24 cellular contexts compared by ENCODE assay signal in the genomic region with DNA sequence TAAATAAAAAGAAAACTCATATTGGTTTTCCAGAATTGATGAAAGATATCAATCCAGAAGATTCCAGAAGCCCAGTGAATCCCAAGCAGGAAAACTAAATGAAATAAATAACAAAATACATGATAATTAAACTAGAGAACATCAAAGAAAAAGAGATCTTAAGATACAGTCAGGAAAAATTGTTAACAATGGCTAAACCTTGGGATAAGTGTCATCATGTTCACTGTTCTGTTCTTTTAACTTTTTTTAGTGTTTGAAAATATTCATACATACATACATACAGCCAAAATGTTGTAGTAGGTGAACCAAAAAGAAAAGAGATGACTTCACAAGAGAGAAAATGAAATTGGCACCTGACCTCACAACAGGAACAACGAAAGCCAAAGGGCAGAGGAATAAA.
"Had no signal": no experiment of that assay in that cellular context is flagged by ENCODE, and none has a peak within 500 bp of the region (broad histone marks: within the 10 kb centered on the region; RNA-seq: fewer than 3 reads in every experiment).

No MANE protein-coding gene starts in this region.

- H3K36me3 Mint-ChIP-seq: stimulated activated effector memory CD8-positive, alpha-beta T cell treated with anti-CD3 and anti-CD28 coated beads, Interleukin-12 subunit alpha, Interleukin-12 subunit beta, amount 100 ng/mL, for 72 hours; stimulated activated memory B cell treated with anti-CD40 and anti-IgM and Interleukin-4, amounts not matched to agents 10 μg/mL and 1 μg/mL and 100 μg/mL, for 72 hours; stimulated activated naive B cell treated with anti-CD40 and anti-IgM and Interleukin-4, amounts not matched to agents 10 μg/mL and 1 μg/mL and 100 μg/mL, for 72 hours; type B pancreatic cell had no signal

- H3K4me1 Mint-ChIP-seq: stimulated activated effector memory CD8-positive, alpha-beta T cell treated with anti-CD3 and anti-CD28 coated beads, Interleukin-12 subunit alpha, Interleukin-12 subunit beta, amount 100 ng/mL, for 72 hours; stimulated activated memory B cell treated with anti-CD40 and anti-IgM and Interleukin-4, amounts not matched to agents 10 μg/mL and 1 μg/mL and 100 μg/mL, for 72 hours; stimulated activated naive B cell treated with anti-CD40 and anti-IgM and Interleukin-4, amounts not matched to agents 10 μg/mL and 1 μg/mL and 100 μg/mL, for 72 hours; stimulated activated naive CD8-positive, alpha-beta T cell treated with anti-CD3 and anti-CD28 coated beads, Interleukin-15, amount 100 ng/mL, for 72 hours had no signal

- ATAC-seq: stimulated activated effector memory CD8-positive, alpha-beta T cell treated with anti-CD3 and anti-CD28 coated beads, Interleukin-12 subunit alpha, Interleukin-12 subunit beta, amount 100 ng/mL, for 72 hours; stimulated activated memory B cell treated with anti-CD40 and anti-IgM and Interleukin-4, amounts not matched to agents 10 μg/mL and 1 μg/mL and 100 μg/mL, for 72 hours; stimulated activated naive B cell treated with anti-CD40 and anti-IgM and Interleukin-4, amounts not matched to agents 10 μg/mL and 1 μg/mL and 100 μg/mL, for 72 hours; stimulated activated naive CD8-positive, alpha-beta T cell treated with anti-CD3 and anti-CD28 coated beads, Interleukin-15, amount 100 ng/mL, for 72 hours; stimulated activated naive CD8-positive, alpha-beta T cell treated with anti-CD3 and anti-CD28 coated beads, Interleukin-15, Interleukin-2, amounts not matched to agents 100 U/mL and 50 U/mL, for 24 hours; upper lobe of right lung had no signal

- H3K27me3 Mint-ChIP-seq: stimulated activated naive B cell treated with anti-CD40 and anti-IgM and Interleukin-4, amounts not matched to agents 10 μg/mL and 1 μg/mL and 100 μg/mL, for 72 hours; stimulated activated naive CD8-positive, alpha-beta T cell treated with anti-CD3 and anti-CD28 coated beads, Interleukin-15, amount 100 ng/mL, for 72 hours; type B pancreatic cell had no signal

- DNase-seq: stimulated activated CD4-positive, alpha-beta T cell treated with anti-CD3 and anti-CD28 coated beads, Interleukin-2, amount 100 ng/mL, for 48 hours; stimulated activated CD4-positive, alpha-beta T cell treated with anti-CD3 and anti-CD28 coated beads, Interleukin-4, amount 100 ng/mL, for 1 hour; stimulated activated CD4-positive, alpha-beta T cell treated with anti-CD3 and anti-CD28 coated beads, Interleukin-4, amount 100 ng/mL, for 24 hours; stimulated activated CD4-positive, alpha-beta T cell treated with anti-CD3 and anti-CD28 coated beads, Interleukin-4, amount 100 ng/mL, for 4 hours; stimulated activated CD8-positive, alpha-beta memory T cell treated with anti-CD3 and anti-CD28 coated beads, Interleukin-4, amount 100 ng/mL, for 48 hours; stimulated activated naive B cell treated with anti-CD40 and anti-IgM and Interleukin-4, amounts not matched to agents 10 μg/mL and 1 μg/mL and 100 μg/mL, for 72 hours; stimulated activated naive CD4-positive, alpha-beta T cell; stimulated activated naive CD4-positive, alpha-beta T cell treated with Interleukin-2 at 50 U/mL for 16 hours; stimulated activated naive CD8-positive, alpha-beta T cell treated with anti-CD3 and anti-CD28 coated beads, Interleukin-15, amount 100 ng/mL, for 72 hours; stimulated activated naive CD8-positive, alpha-beta T cell treated with anti-CD3 and anti-CD28 coated beads, Interleukin-15, Interleukin-2, amounts not matched to agents 100 U/mL and 50 U/mL, for 24 hours; stomach; substantia nigra; testis; thyroid gland; tibial artery; transverse colon; trophoblast cell; upper lobe of left lung; upper lobe of right lung; uterus had no signal

- H3K4me3 Mint-ChIP-seq: stimulated activated effector memory CD8-positive, alpha-beta T cell treated with anti-CD3 and anti-CD28 coated beads, Interleukin-12 subunit alpha, Interleukin-12 subunit beta, amount 100 ng/mL, for 72 hours; stimulated activated memory B cell treated with anti-CD40 and anti-IgM and Interleukin-4, amounts not matched to agents 10 μg/mL and 1 μg/mL and 100 μg/mL, for 72 hours; stimulated activated naive B cell treated with anti-CD40 and anti-IgM and Interleukin-4, amounts not matched to agents 10 μg/mL and 1 μg/mL and 100 μg/mL, for 72 hours; stimulated activated naive CD8-positive, alpha-beta T cell treated with anti-CD3 and anti-CD28 coated beads, Interleukin-15, amount 100 ng/mL, for 72 hours; stimulated activated naive CD8-positive, alpha-beta T cell treated with anti-CD3 and anti-CD28 coated beads, Interleukin-15, Interleukin-2, amounts not matched to agents 100 ng/mL and 50 ng/mL, for 24 hours; type B pancreatic cell had no signal

- H3K27ac Mint-ChIP-seq: stimulated activated effector memory CD8-positive, alpha-beta T cell treated with anti-CD3 and anti-CD28 coated beads, Interleukin-12 subunit alpha, Interleukin-12 subunit beta, amount 100 ng/mL, for 72 hours; stimulated activated memory B cell treated with anti-CD40 and anti-IgM and Interleukin-4, amounts not matched to agents 10 μg/mL and 1 μg/mL and 100 μg/mL, for 72 hours; stimulated activated naive B cell treated with anti-CD40 and anti-IgM and Interleukin-4, amounts not matched to agents 10 μg/mL and 1 μg/mL and 100 μg/mL, for 72 hours; stimulated activated naive CD8-positive, alpha-beta T cell treated with anti-CD3 and anti-CD28 coated beads, Interleukin-15, amount 100 ng/mL, for 72 hours; stimulated activated naive CD8-positive, alpha-beta T cell treated with anti-CD3 and anti-CD28 coated beads, Interleukin-15, Interleukin-2, amounts not matched to agents 100 ng/mL and 50 ng/mL, for 24 hours; type B pancreatic cell had no signal

- H3K9me3 Mint-ChIP-seq: stimulated activated naive CD8-positive, alpha-beta T cell treated with anti-CD3 and anti-CD28 coated beads, Interleukin-15, amount 100 ng/mL, for 72 hours; type B pancreatic cell had no signal
